ENCODE assay signal across 9 cellular contexts in the genomic region with DNA sequence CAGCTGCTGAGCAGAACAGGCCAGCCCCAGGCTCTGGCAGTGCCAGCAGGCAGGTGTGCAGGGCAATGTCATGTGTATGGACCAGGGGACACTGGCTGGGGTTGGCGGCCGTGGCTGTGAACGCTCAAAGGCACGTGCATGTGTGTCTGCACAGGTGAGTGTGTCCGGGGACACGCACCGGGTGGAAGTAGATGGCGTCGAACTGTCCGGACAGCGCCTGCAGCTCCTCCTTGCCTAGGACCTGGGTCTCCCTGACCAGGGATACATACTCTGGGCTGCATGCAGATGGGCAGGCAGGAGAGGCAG. TPM values are rescaled to one million over a fixed set of nuclear protein-coding genes. Genes with fewer than 3 reads are reported as not detected.
DNase-seq lines count a peak whose midpoint lies in the region; ATAC-seq and TF ChIP-seq lines count a peak whose summit lies in the region.
"Had no signal": no experiment of that assay in that cellular context is flagged by ENCODE, and none has a peak within 500 bp of the region (broad histone marks: within the 10 kb centered on the region; RNA-seq: fewer than 3 reads in every experiment).

No MANE protein-coding gene starts in this region.

- TF ChIP-seq CTCF in OCI-LY1 (IDR thresholded peaks at IDR 0.05; ENCODE audit: low read length): no peak
- no peak for TF ChIP-seq CTCF in endothelial cell (IDR thresholded peaks at IDR 0.05; ENCODE audit: unreplicated experiment)
- TF ChIP-seq CTCF in ovary (IDR thresholded peaks at IDR 0.05): no peak

- H3K9me3 ChIP-seq in OCI-LY1 (ENCODE audit: low read length): no peaks in the 10 kb centered on the region
- H3K9me3 ChIP-seq in ovary: no peaks in the 10 kb centered on the region

- no peak overlapping the region for H3K27ac ChIP-seq in OCI-LY1 (ENCODE audit: low read depth, low read length, poor library complexity, severe bottlenecking)
- no peak overlapping the region for H3K27ac ChIP-seq in ovary

- 55 to 70% (median 63%) methylated on average over 11 of the region's 11 CpGs for WGBS in ovary, 3 donors

- no peaks in the 10 kb centered on the region for H3K9me3 Mint-ChIP-seq in endothelial cell (ENCODE audit: unreplicated experiment)

- H3K4me3 ChIP-seq in OCI-LY1 (ENCODE audit: low read depth, low read length, poor library complexity, severe bottlenecking): peak overlapping the region; percentile 98
- H3K4me3 ChIP-seq in ovary: peak overlapping the region; percentile 57

- no peaks in the 10 kb centered on the region for H3K9me2 ChIP-seq in OCI-LY1 (ENCODE audit: low read depth, low read length)

- no peak for TF ChIP-seq POLR2A in ovary (IDR thresholded peaks at IDR 0.05)

- no peak for TF ChIP-seq EP300 in ovary (IDR thresholded peaks at IDR 0.05)

- H3K9ac ChIP-seq in OCI-LY1 (ENCODE audit: low read length): peak overlapping the region; percentile 97

- H3K27me3 ChIP-seq in OCI-LY1 (ENCODE audit: insufficient read depth, low read length) (no peaks in the 10 kb centered on the region), ovary (no peaks in the 10 kb centered on the region)

- peak overlapping the region; percentile 67 for H3K4me3 Mint-ChIP-seq in endothelial cell (ENCODE audit: unreplicated experiment)

- H3K4me1 ChIP-seq in OCI-LY1 (ENCODE audit: insufficient read depth, low read length, severe bottlenecking): peaks cover 48% of the 10 kb centered on the region
- H3K4me1 ChIP-seq in ovary (ENCODE audit: insufficient read depth): peaks cover 11% of the 10 kb centered on the region

- H3K27me3 Mint-ChIP-seq in endothelial cell (ENCODE audit: unreplicated experiment): peaks cover 2% of the 10 kb centered on the region

- peaks cover 7% of the 10 kb centered on the region; the same call in 1 of the 2 replicates for H3F3A ChIP-seq in OCI-LY1 (ENCODE audit: insufficient read depth, low read length)

- H3K4me2 ChIP-seq in OCI-LY1 (ENCODE audit: low read length): peak overlapping the region; percentile 98

- no peaks in the 10 kb centered on the region for H4K20me1 ChIP-seq in OCI-LY1 (ENCODE audit: insufficient read depth, low read length)

- peaks cover 37% of the 10 kb centered on the region; the same call in 1 of the 2 replicates for H3K36me3 ChIP-seq in OCI-LY1 (ENCODE audit: insufficient read depth, low read length)
- no peaks in the 10 kb centered on the region for H3K36me3 ChIP-seq in ovary

- no peaks in the 10 kb centered on the region for H3K4me1 Mint-ChIP-seq in endothelial cell (ENCODE audit: unreplicated experiment)

- no peaks in the 10 kb centered on the region for H3K36me3 Mint-ChIP-seq in endothelial cell (ENCODE audit: low read depth, unreplicated experiment)

- no peak overlapping the region for H2AFZ ChIP-seq in OCI-LY1 (ENCODE audit: low read length)

- no peaks in the 10 kb centered on the region for H3K79me2 ChIP-seq in OCI-LY1 (ENCODE audit: insufficient read depth, low read length)

- peak; percentile 39 for DNase-seq in COLO668 (lab: John Stamatoyannopoulos, UW; ENCODE audit: unreplicated experiment)
- DNase-seq in endothelial cell (ENCODE audit: low spot score): no peak
- DNase-seq in ovary: no peak
- DNase-seq in NCI-H2081 (lab: John Stamatoyannopoulos, UW): no peak
- no peak for DNase-seq in C1 segment of cervical spinal cord (lab: John Stamatoyannopoulos, UW)
- DNase-seq: central memory CD4-positive, alpha-beta T cell had no signal

- H3K27ac Mint-ChIP-seq in endothelial cell (ENCODE audit: unreplicated experiment): no peak overlapping the region

- intact Hi-C loops in ovary (cut with DNase I): loop anchor here in 3 of 4 donors (5.0 to 10.0 kb wide), 2 partner anchors 92 to 275 kb away; partner anchors contain the start of genes PPP6R2 (in 2 of the 3) and SCO2 (in 1 of the 3)

- ATAC-seq in GM21367 (IDR thresholded peaks at IDR 0.05; ENCODE audit: unreplicated experiment): no peak
- no peak for ATAC-seq in HG02610 (IDR thresholded peaks at IDR 0.05; ENCODE audit: unreplicated experiment)

RNA-seq across cellular contexts. Expression of gene HDAC10, which starts 0.9 kb away (rescaled TPM):
- total RNA-seq in endothelial cell (ENCODE audit: unreplicated experiment) (42.1 TPM), ovary (10 to 100 TPM; 24.9 to 44.6 (median 41.1) TPM)
- 10 to 100 TPM in 1 of 2 donors, 1 to 10 TPM in 1; 2.3 to 33.2 TPM for polyA plus RNA-seq in ovary

RNA-seq across cellular contexts. Expression of gene TUBGCP6, which starts 5.4 kb away (rescaled TPM):
- total RNA-seq in endothelial cell (ENCODE audit: unreplicated experiment): 48.5 TPM
- total RNA-seq in ovary: 10 to 100 TPM; 35.9 to 52.2 (median 40.8) TPM
- 10 to 100 TPM in 1 of 2 donors, 1 to 10 TPM in 1; 7.5 to 42.6 TPM for polyA plus RNA-seq in ovary

RNA-seq across cellular contexts. Expression of gene MAPK12, which starts 11.3 kb away (rescaled TPM):
- total RNA-seq in endothelial cell (ENCODE audit: unreplicated experiment) (33.4 TPM), ovary (10 to 100 TPM in 6 of 7 donors, 1 to 10 TPM in 1; 7.9 to 35.3 (median 23.3) TPM)
- 10 to 100 TPM in 1 of 2 donors, under 1 TPM in 1; 0.87 to 26.5 TPM for polyA plus RNA-seq in ovary

RNA-seq across cellular contexts. Expression of gene MAPK11, which starts 20.0 kb away (rescaled TPM):
- total RNA-seq in endothelial cell (ENCODE audit: unreplicated experiment) (62.4 TPM), ovary (10 to 100 TPM in 4 of 7 donors, 1 to 10 TPM in 3; 2.0 to 31.6 (median 12.0) TPM)
- polyA plus RNA-seq in ovary: 10 to 100 TPM in 1 of 2 donors, under 1 TPM in 1; 0.92 to 13.0 TPM

RNA-seq across cellular contexts. Expression of gene SELENOO, which starts 49.4 kb away (rescaled TPM):
- total RNA-seq in endothelial cell (ENCODE audit: unreplicated experiment) (18.7 TPM), ovary (10 to 100 TPM; 18.9 to 31.1 (median 23.0) TPM)
- 10 to 100 TPM in 1 of 2 donors, under 1 TPM in 1; 0.40 to 23.4 TPM for polyA plus RNA-seq in ovary
